In the genomic region with DNA sequence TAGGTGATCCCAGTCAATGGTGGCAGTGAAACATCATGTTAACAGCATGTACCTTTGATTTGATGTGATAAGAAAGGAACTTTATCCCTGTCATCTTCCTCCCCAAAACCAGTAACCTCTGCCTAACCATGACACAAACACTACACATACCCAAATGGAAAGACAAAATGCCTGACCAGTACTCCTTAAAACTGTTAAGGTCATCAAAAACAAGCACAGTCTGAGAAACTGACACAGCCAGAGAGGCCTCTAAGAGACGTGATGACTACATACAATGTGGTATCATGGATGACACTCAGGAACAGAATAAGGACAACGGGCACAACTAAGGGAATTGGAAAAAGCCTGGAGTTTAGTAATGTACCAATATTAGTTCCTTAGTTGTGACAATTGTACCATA, we compare ENCODE assay signal across 26 cellular contexts. TPM values are rescaled to one million over a fixed set of nuclear protein-coding genes. Genes with fewer than 3 reads are reported as not detected.
A peak's percentile ranks its signal among the peaks of the same experiment; 100 is the strongest.
DNase-seq lines count a peak whose midpoint lies in the region; ATAC-seq, FAIRE-seq and TF ChIP-seq lines count a peak whose summit lies in the region.
"Had no signal": no experiment of that assay in that cellular context is flagged by ENCODE, and none has a peak within 500 bp of the region (broad histone marks: within the 10 kb centered on the region; RNA-seq: fewer than 3 reads in every experiment).

No MANE protein-coding gene starts in this region.

- H3K27ac ChIP-seq in A549 (no peak overlapping the region), K562 (ENCODE audit: extremely low read depth, low read depth, low read length) (no peak overlapping the region)
- H3K27ac ChIP-seq: 22Rv1; BLaER1 treated with 17β-estradiol and CSF1 and Interleukin-3, amounts not matched to agents 10 nM and 100 nM; GM23248 had no signal

- 54% methylated on average over 2 of the region's 2 CpGs for WGBS in A549 (ENCODE audit: missing lambda C conversion rate)
- 0% methylated on average over 2 of the region's 2 CpGs for WGBS in K562 (ENCODE audit: insufficient coverage, low coverage, missing lambda C conversion rate)

- H3K4me1 ChIP-seq in A549 (no peaks in the 10 kb centered on the region), K562 (replicated peaks in 1 of 2; ENCODE audit: control insufficient read depth in 2 of 2, insufficient read depth in 2 of 2, low read length in 2 of 2) (no peaks in the 10 kb centered on the region)
- H3K4me1 ChIP-seq: BE2C had no signal

- in situ Hi-C loops in K562 (cut with MboI) = no loop called here

- no peaks in the 10 kb centered on the region for H3K27me3 ChIP-seq in K562 (ENCODE audit: control insufficient read depth in 2 of 2, insufficient read depth in 2 of 2, low read length in 2 of 2)
- H3K27me3 ChIP-seq: BE2C; BLaER1 treated with 17β-estradiol and CSF1 and Interleukin-3, amounts not matched to agents 10 nM and 100 nM had no signal

- H3K36me3 ChIP-seq in K562 (ENCODE audit: control insufficient read depth, insufficient read depth, low read length) = no peaks in the 10 kb centered on the region
- H3K36me3 ChIP-seq: BE2C; BLaER1 treated with 17β-estradiol and CSF1 and Interleukin-3, amounts not matched to agents 10 nM and 100 nM had no signal

- CTCF ChIA-PET in A549 (lab: Yijun Ruan, JAX) (interaction anchor here (0.6 to 1.1 kb wide), 2 partner anchors 8 to 20 kb away, joined by 3 to 4 read pairs; no protein-coding TSS in a partner anchor), K562 (lab: Yijun Ruan, JAX; ENCODE audit: low intra/inter-chr PET ratio) (no interaction called here)

- H3K4me2 ChIP-seq in A549 (no peak overlapping the region), K562 (ENCODE audit: insufficient read depth, low read length) (no peak overlapping the region)
- H3K4me2 ChIP-seq: BLaER1 treated with 17β-estradiol and CSF1 and Interleukin-3, amounts not matched to agents 10 nM and 100 nM had no signal

- POLR2A ChIA-PET in A549 (lab: Yijun Ruan, JAX) = interaction anchor here (1.5 kb wide), 1 partner anchor 10 kb away, joined by 5 read pairs; the partner anchor contains the start of gene RAD50
- POLR2A ChIA-PET in K562 (lab: Yijun Ruan, JAX) = interaction anchor here (1.1 to 1.4 kb wide), 2 partner anchors 10 to 11 kb away, joined by 5 read pairs; partner anchors contain the start of gene RAD50

- H2AFZ ChIP-seq in K562 (ENCODE audit: low read depth, low read length) = no peak overlapping the region
- H2AFZ ChIP-seq: GM23248 had no signal

- H3K36me3 Mint-ChIP-seq in T-helper 2 cell treated with Interferon-gamma antibody and Interleukin-4, amounts not matched to agents 5 μg/mL and 100 μg/mL, for 36 hours (ENCODE audit: low read depth) = no peaks in the 10 kb centered on the region
- peaks cover 2% of the 10 kb centered on the region for H3K36me3 Mint-ChIP-seq in activated T-helper 1 cell treated with anti-CD3 and anti-CD28 coated beads, Interleukin-12 subunit alpha, Interleukin-12 subunit beta, Interleukin-2, Interleukin-4 antibody, amounts not matched to agents 30 ng/mL and 10 ng/mL and 1 ng/mL, durations not matched to agents 14 hours and 24 hours and 36 hours (ENCODE audit: low read depth)
- H3K36me3 Mint-ChIP-seq: CD14-positive monocyte; CD8-positive, alpha-beta memory T cell had no signal

- intact Hi-C loops in activated T-helper 1 cell treated with anti-CD3 and anti-CD28 coated beads, Interleukin-12 subunit alpha, Interleukin-12 subunit beta, Interleukin-2, Interleukin-4 antibody, amounts not matched to agents 30 ng/mL and 10 ng/mL and 1 ng/mL, durations not matched to agents 14 hours and 24 hours and 36 hours (cut with micrococcal nuclease) = no loop called here
- intact Hi-C loops in K562 (cut with micrococcal nuclease) = no loop called here

- peak overlapping the region; percentile 18 for H3K27ac Mint-ChIP-seq in T-helper 2 cell treated with Interferon-gamma antibody and Interleukin-4, amounts not matched to agents 5 μg/mL and 100 μg/mL, for 36 hours
- peak overlapping the region; percentile 19 for H3K27ac Mint-ChIP-seq in activated T-helper 1 cell treated with anti-CD3 and anti-CD28 coated beads, Interleukin-12 subunit alpha, Interleukin-12 subunit beta, Interleukin-2, Interleukin-4 antibody, amounts not matched to agents 30 ng/mL and 10 ng/mL and 1 ng/mL, durations not matched to agents 14 hours and 24 hours and 36 hours
- H3K27ac Mint-ChIP-seq: CD14-positive monocyte; CD4-positive, alpha-beta T cell; CD8-positive, alpha-beta memory T cell had no signal

- peaks cover 4% of the 10 kb centered on the region for H3K27me3 Mint-ChIP-seq in T-helper 2 cell treated with Interferon-gamma antibody and Interleukin-4, amounts not matched to agents 5 μg/mL and 100 μg/mL, for 36 hours (ENCODE audit: low read depth)
- no peaks in the 10 kb centered on the region for H3K27me3 Mint-ChIP-seq in activated T-helper 1 cell treated with anti-CD3 and anti-CD28 coated beads, Interleukin-12 subunit alpha, Interleukin-12 subunit beta, Interleukin-2, Interleukin-4 antibody, amounts not matched to agents 30 ng/mL and 10 ng/mL and 1 ng/mL, durations not matched to agents 14 hours and 24 hours and 36 hours (ENCODE audit: insufficient read depth)
- H3K27me3 Mint-ChIP-seq: CD4-positive, alpha-beta T cell had no signal

- H3K4me3 Mint-ChIP-seq in T-helper 2 cell treated with Interferon-gamma antibody and Interleukin-4, amounts not matched to agents 5 μg/mL and 100 μg/mL, for 36 hours = no peak overlapping the region
- no peak overlapping the region for H3K4me3 Mint-ChIP-seq in activated T-helper 1 cell treated with anti-CD3 and anti-CD28 coated beads, Interleukin-12 subunit alpha, Interleukin-12 subunit beta, Interleukin-2, Interleukin-4 antibody, amounts not matched to agents 30 ng/mL and 10 ng/mL and 1 ng/mL, durations not matched to agents 14 hours and 24 hours and 36 hours
- H3K4me3 Mint-ChIP-seq: CD14-positive monocyte; CD4-positive, alpha-beta T cell; CD8-positive, alpha-beta memory T cell had no signal

- no peaks in the 10 kb centered on the region for H3K79me2 ChIP-seq in K562 (ENCODE audit: control insufficient read depth, insufficient read depth, low read length)

- no peak for TF ChIP-seq CTCF in A549 (IDR thresholded peaks at IDR 0.05)
- no peak for TF ChIP-seq CTCF in K562 (IDR thresholded peaks at IDR 0.05 in 2 of 3, conservative IDR thresholded peaks at IDR 0.05 in 1 of 3; ENCODE audit: insufficient read depth in 2 of 3, low read depth in 1 of 3, low read length in 3 of 3)

- TF ChIP-seq RAD21 in A549 (conservative IDR thresholded peaks at IDR 0.05 in 1 of 2, IDR thresholded peaks at IDR 0.05 in 1 of 2) (no peak), K562 (CRISPR knock-in tag; conservative IDR thresholded peaks at IDR 0.05 in 1 of 2, IDR thresholded peaks at IDR 0.05 in 1 of 2) (no peak)

- no peak for DNase-seq in T-helper 2 cell treated with Interferon-gamma antibody and Interleukin-4, amounts not matched to agents 5 μg/mL and 100 μg/mL, for 36 hours (ENCODE audit: low spot score)
- DNase-seq in T-helper 2 cell (no peak), A549 (ENCODE audit: low read depth in 1 of 2, low spot score in 1 of 2) (no peak), K562 (ENCODE audit: extremely low read depth in 1 of 4, low spot score in 3 of 4) (no peak), HK-2 (ENCODE audit: unreplicated experiment) (no peak)
- DNase-seq in activated T-helper 1 cell treated with anti-CD3 and anti-CD28 coated beads, Interleukin-12 subunit alpha, Interleukin-12 subunit beta, Interleukin-2, Interleukin-4 antibody, amounts not matched to agents 30 ng/mL and 10 ng/mL and 1 ng/mL, durations not matched to agents 14 hours and 24 hours and 36 hours (ENCODE audit: low spot score) = no peak
- DNase-seq: ACHN; AML-193; BE2C; CD4-positive, alpha-beta T cell; CD8-positive, alpha-beta memory T cell; DMS 273 treated with DMSO at 0.1 percent for 48 hours; DMS79 treated with DMSO at 0.1 percent for 48 hours; GM23248; H7; HCEC 1CT had no signal

- TF ChIP-seq POLR2A in A549 (IDR thresholded peaks at IDR 0.05; ENCODE audit: low read length) (no peak), K562 (conservative IDR thresholded peaks at IDR 0.05) (no peak)

- TF ChIP-seq EP300 in A549 (IDR thresholded peaks at IDR 0.05) = no peak
- TF ChIP-seq EP300 in K562 (IDR thresholded peaks at IDR 0.05; ENCODE audit: low read length) = no peak

- H3K9me3 Mint-ChIP-seq in T-helper 2 cell treated with Interferon-gamma antibody and Interleukin-4, amounts not matched to agents 5 μg/mL and 100 μg/mL, for 36 hours = no peaks in the 10 kb centered on the region
- no peaks in the 10 kb centered on the region for H3K9me3 Mint-ChIP-seq in activated T-helper 1 cell treated with anti-CD3 and anti-CD28 coated beads, Interleukin-12 subunit alpha, Interleukin-12 subunit beta, Interleukin-2, Interleukin-4 antibody, amounts not matched to agents 30 ng/mL and 10 ng/mL and 1 ng/mL, durations not matched to agents 14 hours and 24 hours and 36 hours
- H3K9me3 Mint-ChIP-seq: CD4-positive, alpha-beta T cell; CD8-positive, alpha-beta memory T cell had no signal

- H3K4me1 Mint-ChIP-seq in T-helper 2 cell treated with Interferon-gamma antibody and Interleukin-4, amounts not matched to agents 5 μg/mL and 100 μg/mL, for 36 hours (ENCODE audit: low read depth) = peaks cover 36% of the 10 kb centered on the region
- peaks cover 38% of the 10 kb centered on the region for H3K4me1 Mint-ChIP-seq in activated T-helper 1 cell treated with anti-CD3 and anti-CD28 coated beads, Interleukin-12 subunit alpha, Interleukin-12 subunit beta, Interleukin-2, Interleukin-4 antibody, amounts not matched to agents 30 ng/mL and 10 ng/mL and 1 ng/mL, durations not matched to agents 14 hours and 24 hours and 36 hours (ENCODE audit: low read depth)
- H3K4me1 Mint-ChIP-seq: CD14-positive monocyte; CD8-positive, alpha-beta memory T cell had no signal

- FAIRE-seq in A549 (lab: Jason Lieb, UNC) = no peak
- peak; percentile 15 for FAIRE-seq in K562 (lab: Jason Lieb, UNC)
- FAIRE-seq: A204.1, D721Med, G401.6, GM19239, H1 had no signal

- ATAC-seq in A549 (no peak), K562 (no peak)
- ATAC-seq in activated CD4-positive, CD25-positive, alpha-beta regulatory T cell treated with anti-CD3 and anti-CD28 coated beads, Interleukin-2, amount 50 U/mL, for 24 hours = no peak

- H3K4me3 ChIP-seq in A549 (no peak overlapping the region), K562 (no peak overlapping the region)
- H3K4me3 ChIP-seq: BLaER1 treated with 17β-estradiol and CSF1 and Interleukin-3, amounts not matched to agents 10 nM and 100 nM; GM23248 had no signal

- BruUV-seq in K562 (replicated peaks; lab: Mats Ljungman, UMichigan) = no TSS peak

- no peak overlapping the region for H3K9ac ChIP-seq in K562 (ENCODE audit: insufficient read depth in 1 of 2, low read depth in 2 of 2, low read length in 2 of 2)
- H3K9ac ChIP-seq: BLaER1 treated with 17β-estradiol and CSF1 and Interleukin-3, amounts not matched to agents 10 nM and 100 nM; GM23248 had no signal

- H4K20me1 ChIP-seq in K562 (replicated peaks; ENCODE audit: control insufficient read depth, insufficient read depth, low read length) = no peaks in the 10 kb centered on the region
- H4K20me1 ChIP-seq: BLaER1 treated with 17β-estradiol and CSF1 and Interleukin-3, amounts not matched to agents 10 nM and 100 nM had no signal

- H3K9me3 ChIP-seq in A549 = no peaks in the 10 kb centered on the region
- no peaks in the 10 kb centered on the region for H3K9me3 ChIP-seq in K562 (replicated peaks; ENCODE audit: control insufficient read depth, insufficient read depth, low read depth, low read length)
- H3K9me3 ChIP-seq: BE2C; BLaER1 treated with 17β-estradiol and CSF1 and Interleukin-3, amounts not matched to agents 10 nM and 100 nM had no signal

- H3K9me1 ChIP-seq in K562 (ENCODE audit: control insufficient read depth, insufficient read depth, low read length) = no peaks in the 10 kb centered on the region

RNA-seq across cellular contexts. Expression of gene IL5, which starts 3.9 kb away (rescaled TPM):
- polyA plus RNA-seq in A549 (2011; rRNA removed) (not detected in 2 replicates), A549 (2017; fragmentation: RNase III; extraction: RNeasy Plus Mini Kit Qiagen cat#74134 plus additional on column Dnase treatment) (not detected in 3 replicates), K562 (2011; rRNA removed) (not detected in 2 replicates), K562 (2014; fragmentation: Illumina TruSeq; extraction: Trizol) (not detected in 2 replicates), K562 (2014; fragmentation: Nextera tagmentation; extraction: Ambion mirVana) (not detected), K562 (2014; rRNA removed) (0.15 and 0.44 TPM in 2 replicates)
- polyA plus RNA-seq in A549 (2012; cell fraction: cytosol; rRNA removed) = not detected in 2 replicates
- not detected in 2 replicates for polyA plus RNA-seq in A549 (2012; cell fraction: nucleus; rRNA removed)
- polyA minus RNA-seq in A549 (2011; rRNA and poly(A)+ RNA removed) = not detected in 2 replicates
- 1.5 and 2.2 TPM in 2 replicates for total RNA-seq in activated T-helper 1 cell treated with anti-CD3 and anti-CD28 coated beads, Interleukin-12 subunit alpha, Interleukin-12 subunit beta, Interleukin-2, Interleukin-4 antibody, amounts not matched to agents 30 ng/mL and 10 ng/mL and 1 ng/mL, durations not matched to agents 14 hours and 24 hours and 36 hours
- not detected in 2 replicates for total RNA-seq in K562 (2011; cell fraction: chromatin; rRNA removed; ENCODE audit: low replicate concordance)
- total RNA-seq in K562 (2011; cell fraction: nucleolus; rRNA removed) = not detected in 2 replicates
- not detected in 2 replicates for total RNA-seq in K562 (2011; cell fraction: nucleoplasm; rRNA removed)
- total RNA-seq in K562 (2014; rRNA removed) (not detected in 2 replicates), K562 (2014; rRNA removed; fragmentation: Illumina TruSeq; extraction: Trizol) (not detected in 2 replicates), K562 (2015; rRNA removed; fragmentation: Illumina TruSeq; extraction: Trizol) (not detected in 2 replicates), K562 (2021) (not detected in 2 replicates)
- not detected in 2 replicates for polyA plus RNA-seq in K562 (2011; cell fraction: cytosol; rRNA removed)
- polyA plus RNA-seq in K562 (2011; cell fraction: nucleus; rRNA removed) = not detected in 2 replicates
- not detected in 2 replicates for polyA plus RNA-seq in K562 (2012)
- not detected in 2 replicates for polyA minus RNA-seq in K562 (2011; rRNA and poly(A)+ RNA removed)
- polyA minus RNA-seq in K562 (2011; cell fraction: cytosol; rRNA and poly(A)+ RNA removed) = not detected in 2 replicates
- not detected in 2 replicates for polyA minus RNA-seq in K562 (2011; cell fraction: nucleus; rRNA and poly(A)+ RNA removed)
- total RNA-seq: CD4-positive, alpha-beta T cell; Daoy; GM23248; H1; H7 had no signal
- polyA plus RNA-seq: CD14-positive monocyte; CD8-positive, alpha-beta memory T cell; GM23248; H1 had no signal

RNA-seq across cellular contexts. Expression of gene RAD50, which starts 9.5 kb away (rescaled TPM):
- polyA plus RNA-seq in A549 (2011; rRNA removed) (51.6 and 81.5 TPM in 2 replicates), A549 (2017; fragmentation: RNase III; extraction: RNeasy Plus Mini Kit Qiagen cat#74134 plus additional on column Dnase treatment) (39.6 to 48.2 TPM (median 41.6 TPM) in 3 replicates), K562 (2011; rRNA removed) (41.7 and 44.1 TPM in 2 replicates), K562 (2014; fragmentation: Illumina TruSeq; extraction: Trizol) (52.4 and 54.4 TPM in 2 replicates), K562 (2014; fragmentation: Nextera tagmentation; extraction: Ambion mirVana) (10 to 100 TPM; 15.3 to 18.0 TPM), K562 (2014; rRNA removed) (35.6 and 39.5 TPM in 2 replicates)
- 11.8 and 15.2 TPM in 2 replicates for polyA plus RNA-seq in A549 (2012; cell fraction: cytosol; rRNA removed)
- 10.5 and 17.1 TPM in 2 replicates for polyA plus RNA-seq in A549 (2012; cell fraction: nucleus; rRNA removed)
- 50.3 and 61.0 TPM in 2 replicates for polyA minus RNA-seq in A549 (2011; rRNA and poly(A)+ RNA removed)
- total RNA-seq in activated T-helper 1 cell treated with anti-CD3 and anti-CD28 coated beads, Interleukin-12 subunit alpha, Interleukin-12 subunit beta, Interleukin-2, Interleukin-4 antibody, amounts not matched to agents 30 ng/mL and 10 ng/mL and 1 ng/mL, durations not matched to agents 14 hours and 24 hours and 36 hours = 30.9 and 33.0 TPM in 2 replicates
- 20.6 and 112 TPM in 2 replicates for total RNA-seq in K562 (2011; cell fraction: chromatin; rRNA removed; ENCODE audit: low replicate concordance)
- 12.8 and 17.9 TPM in 2 replicates for total RNA-seq in K562 (2011; cell fraction: nucleolus; rRNA removed)
- total RNA-seq in K562 (2011; cell fraction: nucleoplasm; rRNA removed) = 35.8 and 50.8 TPM in 2 replicates
- total RNA-seq in K562 (2014; rRNA removed) (30.7 and 31.6 TPM in 2 replicates), K562 (2014; rRNA removed; fragmentation: Illumina TruSeq; extraction: Trizol) (60.5 and 71.2 TPM in 2 replicates), K562 (2015; rRNA removed; fragmentation: Illumina TruSeq; extraction: Trizol) (66.0 and 74.2 TPM in 2 replicates), K562 (2021) (46.9 and 54.5 TPM in 2 replicates)
- 6.1 and 17.2 TPM in 2 replicates for polyA plus RNA-seq in K562 (2011; cell fraction: cytosol; rRNA removed)
- 42.9 and 70.5 TPM in 2 replicates for polyA plus RNA-seq in K562 (2011; cell fraction: nucleus; rRNA removed)
- 32.0 and 35.3 TPM in 2 replicates for polyA plus RNA-seq in K562 (2012)
- 128 and 144 TPM in 2 replicates for polyA minus RNA-seq in K562 (2011; rRNA and poly(A)+ RNA removed)
- 29.1 and 30.0 TPM in 2 replicates for polyA minus RNA-seq in K562 (2011; cell fraction: cytosol; rRNA and poly(A)+ RNA removed)
- polyA minus RNA-seq in K562 (2011; cell fraction: nucleus; rRNA and poly(A)+ RNA removed) = 38.4 and 64.6 TPM in 2 replicates

RNA-seq across cellular contexts. Expression of gene IRF1, which starts 56.7 kb away (rescaled TPM):
- polyA plus RNA-seq in A549 (2011; rRNA removed) (10.9 and 11.2 TPM in 2 replicates), A549 (2017; fragmentation: RNase III; extraction: RNeasy Plus Mini Kit Qiagen cat#74134 plus additional on column Dnase treatment) (13.3 to 15.5 TPM (median 15.1 TPM) in 3 replicates), K562 (2011; rRNA removed) (4.9 and 5.4 TPM in 2 replicates), K562 (2014; fragmentation: Illumina TruSeq; extraction: Trizol) (5.3 and 7.3 TPM in 2 replicates), K562 (2014; fragmentation: Nextera tagmentation; extraction: Ambion mirVana) (1 to 10 TPM; 1.1 to 1.3 TPM), K562 (2014; rRNA removed) (5.9 and 6.0 TPM in 2 replicates)
- 9.7 and 13.3 TPM in 2 replicates for polyA plus RNA-seq in A549 (2012; cell fraction: cytosol; rRNA removed)
- polyA plus RNA-seq in A549 (2012; cell fraction: nucleus; rRNA removed) = 19.8 and 22.3 TPM in 2 replicates
- 27.8 and 35.9 TPM in 2 replicates for polyA minus RNA-seq in A549 (2011; rRNA and poly(A)+ RNA removed)
- 190 and 198 TPM in 2 replicates for total RNA-seq in activated T-helper 1 cell treated with anti-CD3 and anti-CD28 coated beads, Interleukin-12 subunit alpha, Interleukin-12 subunit beta, Interleukin-2, Interleukin-4 antibody, amounts not matched to agents 30 ng/mL and 10 ng/mL and 1 ng/mL, durations not matched to agents 14 hours and 24 hours and 36 hours
- 28.2 and 57.3 TPM in 2 replicates for total RNA-seq in K562 (2011; cell fraction: chromatin; rRNA removed; ENCODE audit: low replicate concordance)
- 33.9 and 37.9 TPM in 2 replicates for total RNA-seq in K562 (2011; cell fraction: nucleolus; rRNA removed)
- 29.7 and 35.8 TPM in 2 replicates for total RNA-seq in K562 (2011; cell fraction: nucleoplasm; rRNA removed)
- total RNA-seq in K562 (2014; rRNA removed) (3.0 and 4.4 TPM in 2 replicates), K562 (2014; rRNA removed; fragmentation: Illumina TruSeq; extraction: Trizol) (4.4 and 6.1 TPM in 2 replicates), K562 (2015; rRNA removed; fragmentation: Illumina TruSeq; extraction: Trizol) (7.4 and 8.2 TPM in 2 replicates), K562 (2021) (10.6 and 12.3 TPM in 2 replicates)
- polyA plus RNA-seq in K562 (2011; cell fraction: cytosol; rRNA removed) = 3.6 and 5.0 TPM in 2 replicates
- polyA plus RNA-seq in K562 (2011; cell fraction: nucleus; rRNA removed) = 12.7 and 17.0 TPM in 2 replicates
- 7.0 and 22.7 TPM in 2 replicates for polyA plus RNA-seq in K562 (2012)
- 14.3 and 15.6 TPM in 2 replicates for polyA minus RNA-seq in K562 (2011; rRNA and poly(A)+ RNA removed)
- 4.2 and 9.4 TPM in 2 replicates for polyA minus RNA-seq in K562 (2011; cell fraction: cytosol; rRNA and poly(A)+ RNA removed)
- polyA minus RNA-seq in K562 (2011; cell fraction: nucleus; rRNA and poly(A)+ RNA removed) = 19.7 and 23.8 TPM in 2 replicates
